8 cellular contexts compared by ENCODE assay signal in the genomic region with DNA sequence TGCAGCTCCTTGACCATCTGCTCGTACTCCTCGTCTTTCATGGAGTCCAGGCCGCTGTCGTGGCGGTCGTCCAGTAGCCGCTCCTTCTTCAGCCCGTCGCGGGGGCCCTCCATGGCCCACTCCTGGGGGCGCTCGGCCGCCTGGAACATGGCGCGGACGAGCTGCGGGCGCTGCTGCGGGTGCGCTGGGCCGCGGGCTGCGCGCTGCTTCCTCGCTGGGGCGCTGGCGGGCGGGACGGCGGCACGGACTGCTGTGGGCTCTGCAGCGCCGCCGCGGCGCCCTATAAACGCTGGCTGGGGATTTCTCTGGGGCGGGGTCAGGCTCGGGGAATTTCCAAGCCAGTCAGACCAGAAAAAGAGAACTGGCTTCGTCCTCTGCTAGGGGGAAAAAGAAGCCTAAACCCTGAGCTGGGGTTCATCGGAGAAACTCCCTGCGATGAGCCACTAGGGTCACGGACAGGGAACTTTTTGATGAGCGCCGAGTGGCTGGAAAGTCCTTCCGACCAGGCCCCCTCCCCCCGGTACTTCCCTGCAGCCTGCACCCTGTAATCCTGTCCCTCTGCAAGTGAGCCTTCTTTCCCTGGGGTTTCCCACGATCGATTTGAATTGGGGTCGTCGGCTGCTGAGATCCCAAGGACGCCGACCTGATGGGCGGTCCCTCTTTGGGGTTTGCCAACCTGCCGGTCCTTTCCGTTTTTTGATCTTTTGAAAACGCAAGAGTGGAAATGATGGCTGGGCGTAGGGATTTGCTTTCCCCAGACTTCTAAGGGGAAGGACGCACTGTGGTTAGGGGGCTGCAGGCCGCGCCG. TPM values are rescaled to one million over a fixed set of nuclear protein-coding genes. Genes with fewer than 3 reads are reported as not detected.
DNase-seq lines count a peak whose midpoint lies in the region; ATAC-seq and TF ChIP-seq lines count a peak whose summit lies in the region.

A gene with protein sequence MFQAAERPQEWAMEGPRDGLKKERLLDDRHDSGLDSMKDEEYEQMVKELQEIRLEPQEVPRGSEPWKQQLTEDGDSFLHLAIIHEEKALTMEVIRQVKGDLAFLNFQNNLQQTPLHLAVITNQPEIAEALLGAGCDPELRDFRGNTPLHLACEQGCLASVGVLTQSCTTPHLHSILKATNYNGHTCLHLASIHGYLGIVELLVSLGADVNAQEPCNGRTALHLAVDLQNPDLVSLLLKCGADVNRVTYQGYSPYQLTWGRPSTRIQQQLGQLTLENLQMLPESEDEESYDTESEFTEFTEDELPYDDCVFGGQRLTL (minus strand): TSS at position 254 of the 808 bp plus-strand sequence. CDS start 105 bp downstream, at position 149.

- H3K4me1 Mint-ChIP-seq in Calu3 (ENCODE audit: low read depth, unreplicated experiment) = peaks cover 25% of the 10 kb centered on the region
- H3K4me1 Mint-ChIP-seq in activated CD8-positive, alpha-beta memory T cell treated with anti-CD3 and anti-CD28 coated beads, Interleukin-2, amount 10 ng/mL, durations not matched to agents 7 days and 5 days = peaks cover 54% of the 10 kb centered on the region
- H3K4me1 Mint-ChIP-seq in endodermal cell = peaks cover 45% of the 10 kb centered on the region
- peaks cover 52% of the 10 kb centered on the region for H3K4me1 Mint-ChIP-seq in mesothelial cell of epicardium

- CTCF ChIA-PET in Calu3 (lab: Charles Lee) = interaction anchor here (0.6 to 2.6 kb wide), 11 partner anchors 10 to 264 kb away, joined by 3 to 9 read pairs (median 4); a partner anchor contains a TSS
- CTCF ChIA-PET in activated CD8-positive, alpha-beta memory T cell treated with anti-CD3 and anti-CD28 coated beads, Interleukin-2, amount 10 ng/mL, durations not matched to agents 7 days and 5 days (lab: Charles Lee) = interaction anchor here (0.7 to 6.5 kb wide), 30 partner anchors 10 to 422 kb away, joined by 3 to 80 read pairs (median 5); a partner anchor contains a TSS

- intact Hi-C loops in Calu3 (cut with micrococcal nuclease; ENCODE audit: unreplicated experiment) = no loop called here

- ATAC-seq in GM21367 (IDR thresholded peaks at IDR 0.05; ENCODE audit: unreplicated experiment) = peak; percentile 43
- peak; percentile 72 for ATAC-seq in activated CD8-positive, alpha-beta memory T cell treated with anti-CD3 and anti-CD28 coated beads, Interleukin-2, amount 10 ng/mL, durations not matched to agents 7 days and 5 days

- DNase-seq in Calu3 = peak; percentile 92
- DNase-seq in HT1080 (ENCODE audit: low read depth) = peak; percentile 83
- DNase-seq in NT2/D1 (ENCODE audit: low read depth, low spot score) = peak; percentile 60
- peak; percentile 93 for DNase-seq in activated CD8-positive, alpha-beta memory T cell treated with anti-CD3 and anti-CD28 coated beads, Interleukin-2, amount 10 ng/mL, durations not matched to agents 7 days and 5 days
- peak; percentile 93 for DNase-seq in endodermal cell
- peak; percentile 81 to 94 for DNase-seq in mesothelial cell of epicardium (ENCODE audit: low spot score in 2 of 2, unreplicated experiment in 2 of 2)
- peak; percentile 90 to 93 for DNase-seq in stimulated activated CD8-positive, alpha-beta memory T cell treated with anti-CD3 and anti-CD28 coated beads, Interleukin-2, amount 100 ng/mL, for 1 hour (ENCODE audit: low read depth in 2 of 2)

- TF ChIP-seq CTCF in Calu3 (IDR thresholded peaks at IDR 0.05; ENCODE audit: unreplicated experiment) (no peak), endodermal cell (conservative IDR thresholded peaks at IDR 0.05) (peak; percentile 53), mesothelial cell of epicardium (IDR thresholded peaks at IDR 0.05; ENCODE audit: unreplicated experiment) (no peak)

- H3K4me3 Mint-ChIP-seq in Calu3 (ENCODE audit: low read depth, unreplicated experiment) (peak within 1 kb of the TSS; percentile 93), endodermal cell (peak within 1 kb of the TSS; percentile 94), mesothelial cell of epicardium (peak within 1 kb of the TSS; percentile 91)
- peak within 1 kb of the TSS; percentile 94 for H3K4me3 Mint-ChIP-seq in activated CD8-positive, alpha-beta memory T cell treated with anti-CD3 and anti-CD28 coated beads, Interleukin-2, amount 10 ng/mL, durations not matched to agents 7 days and 5 days

- peak within 1 kb of the TSS; percentile 84 for H3K27ac ChIP-seq in endodermal cell (ENCODE audit: low read depth, low read length)

- H3K4me1 ChIP-seq in NT2/D1 (ENCODE audit: insufficient read depth, insufficient read length) = peaks cover 12% of the 10 kb centered on the region
- no peaks in the 10 kb centered on the region for H3K4me1 ChIP-seq in endodermal cell (ENCODE audit: control insufficient read depth, insufficient read depth, low read length)

- WGBS in endodermal cell (ENCODE audit: insufficient coverage in 1 of 2, insufficient read length in 1 of 2), 2 experiments = 0% methylated on average over 30 to 62 of the region's 62 CpGs

- TSS peak; percentile 54 for BruUV-seq in Calu3 (replicated peaks; lab: Mats Ljungman, UMichigan)

- no peaks in the 10 kb centered on the region for H3K9me3 ChIP-seq in NT2/D1 (ENCODE audit: insufficient read depth, low read length)
- no peaks in the 10 kb centered on the region for H3K9me3 ChIP-seq in endodermal cell (ENCODE audit: control insufficient read depth, low read length)

- H3K27me3 Mint-ChIP-seq in Calu3 (ENCODE audit: unreplicated experiment) (no peaks in the 10 kb centered on the region), endodermal cell (ENCODE audit: insufficient read depth) (no peaks in the 10 kb centered on the region), mesothelial cell of epicardium (ENCODE audit: low read depth) (no peaks in the 10 kb centered on the region)
- H3K27me3 Mint-ChIP-seq in activated CD8-positive, alpha-beta memory T cell treated with anti-CD3 and anti-CD28 coated beads, Interleukin-2, amount 10 ng/mL, durations not matched to agents 7 days and 5 days = no peaks in the 10 kb centered on the region

- peaks cover 57% of the 10 kb centered on the region for H3K36me3 Mint-ChIP-seq in Calu3 (ENCODE audit: insufficient read depth, unreplicated experiment)
- peaks cover 35% of the 10 kb centered on the region for H3K36me3 Mint-ChIP-seq in activated CD8-positive, alpha-beta memory T cell treated with anti-CD3 and anti-CD28 coated beads, Interleukin-2, amount 10 ng/mL, durations not matched to agents 7 days and 5 days
- H3K36me3 Mint-ChIP-seq in endodermal cell (ENCODE audit: low read depth) = peaks cover 39% of the 10 kb centered on the region
- peaks cover 29% of the 10 kb centered on the region for H3K36me3 Mint-ChIP-seq in mesothelial cell of epicardium

- H3K4me3 ChIP-seq in NT2/D1 (ENCODE audit: insufficient read length, low read depth) (peak within 1 kb of the TSS; percentile 88), endodermal cell (ENCODE audit: low read length) (peak within 1 kb of the TSS; percentile 98)

- H3K9ac ChIP-seq in NT2/D1 (ENCODE audit: insufficient read length, low read depth) (peak within 1 kb of the TSS; percentile 95), endodermal cell (ENCODE audit: extremely low read depth, low read length, poor library complexity, severe bottlenecking) (peak within 1 kb of the TSS; percentile 95)

- H3K27ac Mint-ChIP-seq in Calu3 (ENCODE audit: unreplicated experiment) (peak within 1 kb of the TSS; percentile 96), endodermal cell (peak within 1 kb of the TSS; percentile 97), mesothelial cell of epicardium (peak within 1 kb of the TSS; percentile 99)
- peak within 1 kb of the TSS; percentile 95 for H3K27ac Mint-ChIP-seq in activated CD8-positive, alpha-beta memory T cell treated with anti-CD3 and anti-CD28 coated beads, Interleukin-2, amount 10 ng/mL, durations not matched to agents 7 days and 5 days

- H3K27me3 ChIP-seq in NT2/D1 (ENCODE audit: insufficient read depth, insufficient read length) = no peaks in the 10 kb centered on the region
- H3K27me3 ChIP-seq in endodermal cell (ENCODE audit: control insufficient read depth, insufficient read depth, low read length, poor library complexity, severe bottlenecking) = no peaks in the 10 kb centered on the region

- H3K9me3 Mint-ChIP-seq in Calu3 (ENCODE audit: low read depth, unreplicated experiment) = no peaks in the 10 kb centered on the region
- H3K9me3 Mint-ChIP-seq in activated CD8-positive, alpha-beta memory T cell treated with anti-CD3 and anti-CD28 coated beads, Interleukin-2, amount 10 ng/mL, durations not matched to agents 7 days and 5 days (ENCODE audit: low read depth) = no peaks in the 10 kb centered on the region
- no peaks in the 10 kb centered on the region for H3K9me3 Mint-ChIP-seq in endodermal cell
- no peaks in the 10 kb centered on the region for H3K9me3 Mint-ChIP-seq in mesothelial cell of epicardium

- peaks cover 37% of the 10 kb centered on the region for H3K36me3 ChIP-seq in NT2/D1 (ENCODE audit: insufficient read depth, insufficient read length, low read length)
- peaks cover 37% of the 10 kb centered on the region for H3K36me3 ChIP-seq in endodermal cell (ENCODE audit: control insufficient read depth, insufficient read depth, low read length)

RNA-seq across cellular contexts. Expression of the gene that starts here (rescaled TPM):
- 111 TPM in 2 replicates for total RNA-seq in Calu3 (2022)
- total RNA-seq in HT1080 (2014; rRNA removed; shearing (Covaris generic)) = 42.9 and 49.7 TPM in 2 replicates
- 17.4 and 20.5 TPM in 2 replicates for polyA plus RNA-seq in HT1080 (2015; cell fraction: cytosol; rRNA removed)
- polyA plus RNA-seq in HT1080 (2015; cell fraction: nucleus; rRNA removed) = 30.2 and 34.7 TPM in 2 replicates
- 100 to 1,000 TPM in 1 of 2 experiments, 10 to 100 TPM in 1; 82.9 to 245 TPM for total RNA-seq in activated CD8-positive, alpha-beta memory T cell treated with anti-CD3 and anti-CD28 coated beads, Interleukin-2, amount 10 ng/mL, durations not matched to agents 7 days and 5 days
- total RNA-seq in endodermal cell = 100 to 1,000 TPM; 148 to 188 TPM
- 64.2 TPM for polyA plus RNA-seq in endodermal cell (2013, experiment 1 of 2)
- 72.6 TPM for polyA plus RNA-seq in endodermal cell (2013, experiment 2 of 2)
- 196 to 218 TPM (median 205 TPM) in 3 replicates for total RNA-seq in mesothelial cell of epicardium

Comparison
In these comparisons a context has a peak if more than half of its experiments do, and no peak if none do; other contexts are left out.
1. Peak in every context shown above with its lines: DNase-seq, ATAC-seq, H3K4me3 ChIP-seq and H3K27ac ChIP-seq.